In the genomic region with DNA sequence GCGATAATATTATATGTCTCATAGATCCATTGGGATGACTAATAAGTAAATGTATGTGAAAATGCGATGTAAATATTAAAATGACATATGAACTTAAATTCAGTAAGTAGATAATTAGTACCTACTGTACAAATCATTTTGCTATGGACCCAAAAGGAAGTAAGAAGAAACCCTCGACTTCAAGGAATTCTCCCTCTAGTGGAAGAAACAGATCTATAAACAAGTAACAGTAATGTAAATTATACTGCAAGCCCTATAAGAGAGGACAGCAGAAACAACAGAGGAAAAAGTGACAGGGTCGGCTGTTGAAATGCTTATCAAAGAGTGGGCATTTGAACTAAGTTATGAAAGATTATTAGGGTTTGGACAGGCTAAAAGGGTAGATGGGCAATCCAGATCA, we compare ENCODE assay signal across 27 cellular contexts.
DNase-seq lines count a peak whose midpoint lies in the region; ATAC-seq and TF ChIP-seq lines count a peak whose summit lies in the region.
"Had no signal": no experiment of that assay in that cellular context is flagged by ENCODE, and none has a peak within 500 bp of the region (broad histone marks: within the 10 kb centered on the region; RNA-seq: fewer than 3 reads in every experiment).

No MANE protein-coding gene starts in this region.

- ATAC-seq in HCT116 (no peak), RWPE2 (ENCODE audit: low read depth) (no peak), HG02840 (IDR thresholded peaks at IDR 0.05; ENCODE audit: low FRiP score, unreplicated experiment) (no peak), HG02870 (IDR thresholded peaks at IDR 0.05; ENCODE audit: unreplicated experiment) (no peak)
- ATAC-seq: activated CD8-positive, alpha-beta memory T cell treated with anti-CD3 and anti-CD28 coated beads, Interleukin-2, amount 10 ng/mL, durations not matched to agents 7 days and 5 days; esophagus mucosa; gastrocnemius medialis; stimulated activated memory B cell treated with anti-CD40 and anti-IgM and Interleukin-4, amounts not matched to agents 10 μg/mL and 1 μg/mL and 100 μg/mL, for 72 hours; T-helper 17 cell had no signal

- TF ChIP-seq POLR2A in HCT116 (IDR thresholded peaks at IDR 0.05; ENCODE audit: borderline replicate concordance, extremely low read depth, insufficient read depth, insufficient read length), result no peak

- no peaks in the 10 kb centered on the region for H3K9me3 ChIP-seq in HCT116 (ENCODE audit: control insufficient read depth in 1 of 2, insufficient read depth in 1 of 2, low read depth in 1 of 2, low read length in 2 of 2)
- no peaks in the 10 kb centered on the region for H3K9me3 ChIP-seq in RWPE2 (ENCODE audit: severe bottlenecking)
- H3K9me3 ChIP-seq: ascending aorta, gastrocnemius medialis, HAP-1, neutrophil, SJCRH30, thoracic aorta had no signal

- no peak overlapping the region for H2AFZ ChIP-seq in HCT116 (ENCODE audit: low read depth, low read length, poor library complexity, severe bottlenecking)

- H3K36me3 ChIP-seq in HCT116 (ENCODE audit: control insufficient read depth in 1 of 2, insufficient read depth in 2 of 2, low read length in 2 of 2) (no peaks in the 10 kb centered on the region), RWPE2 (ENCODE audit: low read depth) (no peaks in the 10 kb centered on the region)
- H3K36me3 ChIP-seq: ascending aorta, gastrocnemius medialis, HAP-1, neutrophil, SJCRH30, thoracic aorta had no signal

- H3K4me2 ChIP-seq in HCT116 (ENCODE audit: low read length), result no peak overlapping the region

- H3K9me2 ChIP-seq in HCT116 (ENCODE audit: insufficient read depth), result no peaks in the 10 kb centered on the region

- DNase-seq in AG09309 (ENCODE audit: low read depth), result no peak
- no peak for DNase-seq in HCT116 (ENCODE audit: low read depth, low spot score)
- no peak for DNase-seq in RWPE2 (ENCODE audit: low spot score)
- peak; percentile 11 for DNase-seq in fibroblast of villous mesenchyme (ENCODE audit: low read depth)
- DNase-seq in activated CD8-positive, alpha-beta memory T cell treated with anti-CD3 and anti-CD28 coated beads, Interleukin-2, amount 50 U/mL, for 4 hours, result no peak
- no peak for DNase-seq in NK-92 (lab: John Stamatoyannopoulos, UW; ENCODE audit: unreplicated experiment)
- DNase-seq: activated CD4-positive, alpha-beta T cell treated with anti-CD3 and anti-CD28 coated beads, Interleukin-2, amount 10 ng/mL, durations not matched to agents 7 days and 5 days; activated CD8-positive, alpha-beta memory T cell treated with anti-CD3 and anti-CD28 coated beads, Interleukin-2, amount 10 ng/mL, durations not matched to agents 7 days and 5 days; CD4-positive, alpha-beta T cell; effector CD4-positive, alpha-beta T cell; gastrocnemius medialis; GDM1; hypothalamus; NCI-H1436 treated with DMSO at 0.1 percent for 48 hours; NCI-H2171; SJCRH30; T-helper 17 cell had no signal

- no peaks in the 10 kb centered on the region for H3K79me2 ChIP-seq in HCT116 (ENCODE audit: insufficient read depth, low read length)

- H3K4me1 ChIP-seq in HCT116 (ENCODE audit: control insufficient read depth in 1 of 2, insufficient read depth in 2 of 2, low read length in 2 of 2) (no peaks in the 10 kb centered on the region), RWPE2 (ENCODE audit: insufficient read depth, poor library complexity, severe bottlenecking) (no peaks in the 10 kb centered on the region)
- H3K4me1 ChIP-seq: ascending aorta, gastrocnemius medialis, HAP-1, SJCRH30 had no signal

- RAD21 ChIA-PET in HCT116 (lab: Charles Lee; ENCODE audit: low non-redundant PET in 1 of 2, low total read pairs in 2 of 2, uncharacterized antibody in 2 of 2, unreplicated experiment in 2 of 2), result no interaction called here

- intact Hi-C loops in HCT116 (cut with micrococcal nuclease), result no loop called here

- no peak overlapping the region for H3K27ac ChIP-seq in HCT116 (ENCODE audit: low read depth, low read length)
- no peak overlapping the region for H3K27ac ChIP-seq in RWPE2 (ENCODE audit: poor library complexity, severe bottlenecking)
- H3K27ac ChIP-seq: ascending aorta, gastrocnemius medialis, neutrophil, SJCRH30, skin epidermis, thoracic aorta had no signal

- no peaks in the 10 kb centered on the region for H4K20me1 ChIP-seq in HCT116 (ENCODE audit: insufficient read depth)

- CTCF ChIA-PET in HCT116 (lab: Charles Lee), result no interaction called here

- POLR2A ChIA-PET in HCT116 (lab: Charles Lee), result no interaction called here

- TF ChIP-seq CTCF in AG09309 (IDR thresholded peaks at IDR 0.05; ENCODE audit: control insufficient read depth, insufficient read depth, low read depth, low read length, missing control alignments) (peak; percentile 16), HCT116 (IDR thresholded peaks at IDR 0.05 in 2 of 3, conservative IDR thresholded peaks at IDR 0.05 in 1 of 3; ENCODE audit: borderline replicate concordance in 1 of 3, insufficient read depth in 1 of 3, low read depth in 2 of 3, low read length in 2 of 3) (peak in 2 of 3 experiments; percentile 19 to 30; a peak in 1 of 6 replicates), RWPE2 (IDR thresholded peaks at IDR 0.05; ENCODE audit: poor library complexity, severe bottlenecking) (peak; percentile 19), fibroblast of villous mesenchyme (IDR thresholded peaks at IDR 0.05; ENCODE audit: insufficient read depth, low read depth, low read length) (peak; percentile 38)

- no peak for TF ChIP-seq RAD21 in HCT116 (IDR thresholded peaks at IDR 0.05; ENCODE audit: low read depth)

- H3K27me3 ChIP-seq in HCT116 (ENCODE audit: insufficient read depth, low read length) (0 out of 2 replicates have a peak, but pooled peaks cover 4% of the 10 kb centered on the region), RWPE2 (ENCODE audit: insufficient read depth, poor library complexity, severe bottlenecking) (no peaks in the 10 kb centered on the region)
- H3K27me3 ChIP-seq: ascending aorta, gastrocnemius medialis, neutrophil, SJCRH30 had no signal

- H3K4me3 ChIP-seq in AG09309 (ENCODE audit: control insufficient read depth, low read depth, low read length) (no peak overlapping the region), HCT116 (replicated peaks in 1 of 2; ENCODE audit: low read depth in 1 of 2, low read length in 2 of 2) (no peak overlapping the region), RWPE2 (ENCODE audit: severe bottlenecking) (no peak overlapping the region), fibroblast of villous mesenchyme (ENCODE audit: low read depth, low read length) (no peak overlapping the region)
- H3K4me3 ChIP-seq: ascending aorta, gastrocnemius medialis, HAP-1, lung, SJCRH30, skin epidermis, thoracic aorta had no signal

- no peak overlapping the region for H3K9ac ChIP-seq in HCT116 (ENCODE audit: low read length)

- no TSS peak for BruUV-seq in HCT116 (replicated peaks; lab: Mats Ljungman, UMichigan)

TF ChIP-seq in HCT116, 20 proteins besides CTCF, POLR2A, EP300 and RAD21 (continues in another document):
- no peak for TF ChIP-seq EZH2 (IDR thresholded peaks at IDR 0.05)
- no peak for TF ChIP-seq ZFX (IDR thresholded peaks at IDR 0.05)
- TF ChIP-seq CBX3 (IDR thresholded peaks at IDR 0.05; ENCODE audit: low read depth), result no peak
- no peak for TF ChIP-seq YY1 (IDR thresholded peaks at IDR 0.05; ENCODE audit: extremely low read depth, insufficient replicate concordance, low read depth, low read length)
- TF ChIP-seq POLR2AphosphoS5 (IDR thresholded peaks at IDR 0.05; ENCODE audit: low read depth, low read length), result no peak
- TF ChIP-seq, protein P1, sequence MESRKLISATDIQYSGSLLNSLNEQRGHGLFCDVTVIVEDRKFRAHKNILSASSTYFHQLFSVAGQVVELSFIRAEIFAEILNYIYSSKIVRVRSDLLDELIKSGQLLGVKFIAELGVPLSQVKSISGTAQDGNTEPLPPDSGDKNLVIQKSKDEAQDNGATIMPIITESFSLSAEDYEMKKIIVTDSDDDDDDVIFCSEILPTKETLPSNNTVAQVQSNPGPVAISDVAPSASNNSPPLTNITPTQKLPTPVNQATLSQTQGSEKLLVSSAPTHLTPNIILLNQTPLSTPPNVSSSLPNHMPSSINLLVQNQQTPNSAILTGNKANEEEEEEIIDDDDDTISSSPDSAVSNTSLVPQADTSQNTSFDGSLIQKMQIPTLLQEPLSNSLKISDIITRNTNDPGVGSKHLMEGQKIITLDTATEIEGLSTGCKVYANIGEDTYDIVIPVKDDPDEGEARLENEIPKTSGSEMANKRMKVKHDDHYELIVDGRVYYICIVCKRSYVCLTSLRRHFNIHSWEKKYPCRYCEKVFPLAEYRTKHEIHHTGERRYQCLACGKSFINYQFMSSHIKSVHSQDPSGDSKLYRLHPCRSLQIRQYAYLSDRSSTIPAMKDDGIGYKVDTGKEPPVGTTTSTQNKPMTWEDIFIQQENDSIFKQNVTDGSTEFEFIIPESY (IDR thresholded peaks at IDR 0.05; ENCODE audit: extremely low read depth, insufficient replicate concordance, low read length), result no peak
- no peak for TF ChIP-seq SP1 (IDR thresholded peaks at IDR 0.05; ENCODE audit: low read depth)
- TF ChIP-seq CEBPB (IDR thresholded peaks at IDR 0.05; ENCODE audit: low read depth), result no peak
- TF ChIP-seq TCF7L2 (IDR thresholded peaks at IDR 0.05; ENCODE audit: borderline replicate concordance, extremely low read depth, insufficient read depth, insufficient read length), result no peak
- TF ChIP-seq, protein P2, sequence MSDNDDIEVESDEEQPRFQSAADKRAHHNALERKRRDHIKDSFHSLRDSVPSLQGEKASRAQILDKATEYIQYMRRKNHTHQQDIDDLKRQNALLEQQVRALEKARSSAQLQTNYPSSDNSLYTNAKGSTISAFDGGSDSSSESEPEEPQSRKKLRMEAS (IDR thresholded peaks at IDR 0.05), result no peak
- no peak for TF ChIP-seq SIN3A (IDR thresholded peaks at IDR 0.05; ENCODE audit: low read depth)
- TF ChIP-seq FOSL1 (IDR thresholded peaks at IDR 0.05; ENCODE audit: low read depth), result no peak
- no peak for TF ChIP-seq EGR1 (IDR thresholded peaks at IDR 0.05; ENCODE audit: low read depth)
- TF ChIP-seq ZNF274 (IDR thresholded peaks at IDR 0.05; ENCODE audit: low read depth, low read length), result no peak
- TF ChIP-seq JUND (IDR thresholded peaks at IDR 0.05), result no peak
- TF ChIP-seq EZH2phosphoT487 (IDR thresholded peaks at IDR 0.05; ENCODE audit: borderline replicate concordance), result no peak
- no peak for TF ChIP-seq ATF3 (IDR thresholded peaks at IDR 0.05)
- TF ChIP-seq ELF1 (IDR thresholded peaks at IDR 0.05; ENCODE audit: borderline replicate concordance, low read depth), result no peak
- TF ChIP-seq SRF (IDR thresholded peaks at IDR 0.05; ENCODE audit: low read depth), result no peak
